In genomic region chr6:27503436-27504030, GRCh38 we compare ENCODE assay signal across 8 cellular contexts. TPM values are rescaled to one million over a fixed set of nuclear protein-coding genes. Genes with fewer than 3 reads are reported as not detected.
DNase-seq lines count a peak whose midpoint lies in the region; ATAC-seq, FAIRE-seq and TF ChIP-seq lines count a peak whose summit lies in the region.

No MANE protein-coding gene starts in this region.

- peak overlapping the region; percentile 94 for H3K4me3 Mint-ChIP-seq in CD8-positive, alpha-beta T cell

- peak; percentile 58 to 87 (median 73) for DNase-seq in CD8-positive, alpha-beta T cell
- peak; percentile 22 for DNase-seq in NCI-H1092 (lab: John Stamatoyannopoulos, UW)
- peak; percentile 59 for DNase-seq in T1000 (lab: John Stamatoyannopoulos, UW)
- DNase-seq in astrocyte of the spinal cord (ENCODE audit: low read depth, low spot score), result peak; percentile 85
- DNase-seq in small intestine, result peak; percentile 65

- peak overlapping the region; percentile 90 for H3K27ac Mint-ChIP-seq in CD8-positive, alpha-beta T cell

- no peak for FAIRE-seq in small intestine (lab: Jason Lieb, UNC)

- H3K9me3 ChIP-seq in CD8-positive, alpha-beta T cell (ENCODE audit: low read length), result no peaks in the 10 kb centered on the region
- H3K9me3 ChIP-seq in iPS-18c (ENCODE audit: control insufficient read depth, insufficient read depth, low read length), result no peaks in the 10 kb centered on the region
- no peaks in the 10 kb centered on the region for H3K9me3 ChIP-seq in small intestine (ENCODE audit: control insufficient read depth, low read depth)

- peak overlapping the region; percentile 70 for H3K4me3 ChIP-seq in CD8-positive, alpha-beta T cell (ENCODE audit: low read depth, low read length)
- H3K4me3 ChIP-seq in astrocyte of the spinal cord (ENCODE audit: low read depth, low read length), result peak overlapping the region; percentile 56
- peak overlapping the region; percentile 85 for H3K4me3 ChIP-seq in iPS-18c (ENCODE audit: insufficient read depth, low read depth, low read length)
- peak overlapping the region in 1 of 2 donors; percentile 31 for H3K4me3 ChIP-seq in small intestine (ENCODE audit: low read depth in 1 of 2, low read length in 2 of 2)

- peak; percentile 62 for ATAC-seq in CD8-positive, alpha-beta T cell
- peak; percentile 37 for ATAC-seq in GM21717 (IDR thresholded peaks at IDR 0.05; ENCODE audit: unreplicated experiment)
- no peak for ATAC-seq in GM21737 (IDR thresholded peaks at IDR 0.05; ENCODE audit: unreplicated experiment)

- no peaks in the 10 kb centered on the region for H3K27me3 ChIP-seq in CD8-positive, alpha-beta T cell (ENCODE audit: insufficient read depth, low read length)
- H3K27me3 ChIP-seq in small intestine (ENCODE audit: control insufficient read depth in 2 of 2, insufficient read depth in 2 of 2, low read length in 2 of 2), result no peaks in the 10 kb centered on the region

- WGBS in small intestine, 3 donors, result 4 to 8% (median 6%) methylated on average over 21 of the region's 21 CpGs

- peaks cover 38% of the 10 kb centered on the region for H3K4me1 Mint-ChIP-seq in CD8-positive, alpha-beta T cell (ENCODE audit: low read depth)

- in situ Hi-C loops in astrocyte of the spinal cord (cut with HindIII; ENCODE audit: low sequenced_read_pairs), result no loop called here

- peaks cover 4% of the 10 kb centered on the region for H3K27me3 Mint-ChIP-seq in CD8-positive, alpha-beta T cell (ENCODE audit: low read depth)

- no peaks in the 10 kb centered on the region for H3K9me3 Mint-ChIP-seq in CD8-positive, alpha-beta T cell

- H3K36me3 Mint-ChIP-seq in CD8-positive, alpha-beta T cell, result peaks cover 9% of the 10 kb centered on the region

- intact Hi-C loops in CD8-positive, alpha-beta T cell (cut with DNase I, micrococcal nuclease), result loop anchor here (1.0 to 10.0 kb wide), 13 partner anchors 15 to 899 kb away; partner anchors contain the start of gene POM121L2 (in 1 of the 2)

- no peaks in the 10 kb centered on the region for H3K36me3 ChIP-seq in CD8-positive, alpha-beta T cell (ENCODE audit: insufficient read depth, low read length)
- H3K36me3 ChIP-seq in small intestine (ENCODE audit: control insufficient read depth in 2 of 2, insufficient read depth in 2 of 2, low read length in 2 of 2), result no peaks in the 10 kb centered on the region

- POLR2A ChIA-PET in CD8-positive, alpha-beta T cell (lab: Charles Lee), result interaction anchor here (0.9 to 2.7 kb wide), 5 partner anchors 15 to 390 kb away, joined by 3 to 23 read pairs (median 3); partner anchors contain the start of gene ZNF184

- CTCF ChIA-PET in CD8-positive, alpha-beta T cell (lab: Charles Lee), result interaction anchor here (1.3 to 4.1 kb wide), 6 partner anchors 15 to 392 kb away, joined by 3 to 14 read pairs (median 6); partner anchors contain the start of gene ZNF184

- no peak for TF ChIP-seq CTCF in CD8-positive, alpha-beta T cell (IDR thresholded peaks at IDR 0.05)
- TF ChIP-seq CTCF in astrocyte of the spinal cord (IDR thresholded peaks at IDR 0.05; ENCODE audit: low read depth, low read length), result no peak

- H3K27ac ChIP-seq in CD8-positive, alpha-beta T cell (ENCODE audit: low read depth, low read length), result peak overlapping the region; percentile 34
- peak overlapping the region in 1 of 2 donors; percentile 12 for H3K27ac ChIP-seq in small intestine (ENCODE audit: low read depth in 1 of 2, low read length in 1 of 2)

- peaks cover 11% of the 10 kb centered on the region for H3K4me1 ChIP-seq in CD8-positive, alpha-beta T cell (ENCODE audit: insufficient read depth, low read length)
- H3K4me1 ChIP-seq in small intestine (ENCODE audit: control insufficient read depth in 2 of 2, insufficient read depth in 1 of 2, low read depth in 1 of 2, low read length in 1 of 2), result no peaks in the 10 kb centered on the region

RNA-seq across cellular contexts. Expression of gene ZNF184, which starts 30.6 kb away (rescaled TPM):
- 10 to 100 TPM; 31.8 to 32.9 TPM for total RNA-seq in CD8-positive, alpha-beta T cell
- 1 to 10 TPM; 1.6 to 3.7 (median 1.8) TPM for polyA plus RNA-seq in small intestine

Comparison
In these comparisons a context has a peak if more than half of its experiments do, and no peak if none do; other contexts are left out.
1. DNase-seq: peak in every context shown above with its lines; median percentile 85 in astrocyte of the spinal cord; 73 in CD8-positive, alpha-beta T cell; 65 in small intestine; 59 in T1000; 22 in NCI-H1092.